Comparison of ENCODE assay signal across 2 cellular contexts in the genomic region with DNA sequence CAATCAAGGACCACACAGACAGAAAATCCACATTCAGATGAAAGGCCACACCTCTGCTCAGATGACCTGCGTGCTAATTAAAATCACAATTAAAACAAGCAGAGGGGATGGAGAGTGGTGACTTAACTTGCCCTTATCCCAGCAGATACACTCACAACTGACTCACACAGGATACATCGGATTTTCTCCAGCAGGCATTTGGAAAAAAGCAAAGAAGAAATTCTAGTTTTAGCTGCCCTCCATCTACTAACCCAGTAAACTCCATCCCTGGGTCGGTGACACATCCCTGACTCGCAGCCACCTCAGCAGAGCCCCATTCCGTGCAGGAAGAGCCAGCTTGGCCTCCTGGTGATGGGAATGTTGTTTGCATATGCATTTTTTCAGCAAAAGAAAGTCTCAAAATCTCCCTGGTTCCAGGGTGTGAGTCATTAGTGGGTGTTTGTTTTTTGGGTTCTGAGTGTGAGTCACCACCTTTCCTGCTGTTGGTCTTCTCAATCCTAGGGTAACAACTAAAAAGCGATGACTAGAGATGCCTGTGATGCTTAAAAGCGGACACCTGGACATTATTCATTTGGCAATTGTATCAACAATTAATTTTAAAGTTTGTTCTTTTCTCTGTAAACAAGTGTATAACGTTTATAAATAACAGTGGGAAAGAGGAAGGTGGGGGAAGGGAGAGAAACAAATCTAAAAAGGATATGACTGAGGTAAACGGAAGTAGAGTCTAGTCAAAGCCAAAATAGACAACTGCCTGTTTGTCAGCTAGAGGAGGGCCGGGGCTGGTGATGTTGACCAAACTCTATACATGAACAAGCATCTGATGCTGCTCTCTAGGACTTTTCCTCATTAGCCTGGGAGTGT.
TF ChIP-seq lines count a peak whose summit lies in the region.

No MANE protein-coding gene starts in this region.

TF ChIP-seq in WTC11, 78 proteins besides CTCF, POLR2A, EP300 and RAD21:
- no peak for TF ChIP-seq HMGA2 (CRISPR knock-in tag; IDR thresholded peaks at IDR 0.05)
- peak; percentile 90; the same call in 1 of the 2 replicates for TF ChIP-seq TEAD1 (CRISPR knock-in tag; IDR thresholded peaks at IDR 0.05)
- TF ChIP-seq ZNF423 (CRISPR knock-in tag; IDR thresholded peaks at IDR 0.05): peak; percentile 67; the same call in 1 of the 2 replicates
- TF ChIP-seq ZNF138 (CRISPR knock-in tag; conservative IDR thresholded peaks at IDR 0.05): no peak
- TF ChIP-seq SP1 (CRISPR knock-in tag; conservative IDR thresholded peaks at IDR 0.05): peak; percentile 54
- peak; percentile 32; the same call in 1 of the 2 replicates for TF ChIP-seq GABPB1 (CRISPR knock-in tag; IDR thresholded peaks at IDR 0.05)
- TF ChIP-seq, protein P1, sequence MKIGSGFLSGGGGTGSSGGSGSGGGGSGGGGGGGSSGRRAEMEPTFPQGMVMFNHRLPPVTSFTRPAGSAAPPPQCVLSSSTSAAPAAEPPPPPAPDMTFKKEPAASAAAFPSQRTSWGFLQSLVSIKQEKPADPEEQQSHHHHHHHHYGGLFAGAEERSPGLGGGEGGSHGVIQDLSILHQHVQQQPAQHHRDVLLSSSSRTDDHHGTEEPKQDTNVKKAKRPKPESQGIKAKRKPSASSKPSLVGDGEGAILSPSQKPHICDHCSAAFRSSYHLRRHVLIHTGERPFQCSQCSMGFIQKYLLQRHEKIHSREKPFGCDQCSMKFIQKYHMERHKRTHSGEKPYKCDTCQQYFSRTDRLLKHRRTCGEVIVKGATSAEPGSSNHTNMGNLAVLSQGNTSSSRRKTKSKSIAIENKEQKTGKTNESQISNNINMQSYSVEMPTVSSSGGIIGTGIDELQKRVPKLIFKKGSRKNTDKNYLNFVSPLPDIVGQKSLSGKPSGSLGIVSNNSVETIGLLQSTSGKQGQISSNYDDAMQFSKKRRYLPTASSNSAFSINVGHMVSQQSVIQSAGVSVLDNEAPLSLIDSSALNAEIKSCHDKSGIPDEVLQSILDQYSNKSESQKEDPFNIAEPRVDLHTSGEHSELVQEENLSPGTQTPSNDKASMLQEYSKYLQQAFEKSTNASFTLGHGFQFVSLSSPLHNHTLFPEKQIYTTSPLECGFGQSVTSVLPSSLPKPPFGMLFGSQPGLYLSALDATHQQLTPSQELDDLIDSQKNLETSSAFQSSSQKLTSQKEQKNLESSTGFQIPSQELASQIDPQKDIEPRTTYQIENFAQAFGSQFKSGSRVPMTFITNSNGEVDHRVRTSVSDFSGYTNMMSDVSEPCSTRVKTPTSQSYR (CRISPR knock-in tag; IDR thresholded peaks at IDR 0.05): 0 out of 2 replicates have a peak, but pooled peaks have one; percentile 22

TF ChIP-seq in H1, 55 proteins besides CTCF, POLR2A, EP300 and RAD21 (continues in another document):
- TF ChIP-seq TAF1 (IDR thresholded peaks at IDR 0.05; ENCODE audit: low read depth, low read length) (0 out of 2 replicates have a peak, but pooled peaks have one; percentile 34), SIX5 (IDR thresholded peaks at IDR 0.05; ENCODE audit: low read depth, low read length) (no peak), GTF2F1 (IDR thresholded peaks at IDR 0.05; ENCODE audit: borderline replicate concordance, low read depth, low read length) (no peak), TEAD4 (IDR thresholded peaks at IDR 0.05; ENCODE audit: low read depth, low read length) (peak; percentile 94), POLR2AphosphoS5 (IDR thresholded peaks at IDR 0.05; ENCODE audit: low read depth, low read length) (0 out of 2 replicates have a peak, but pooled peaks have one; percentile 17), RNF2 (IDR thresholded peaks at IDR 0.05; ENCODE audit: borderline replicate concordance, low read depth, low read length, missing control alignments, poor library complexity, severe bottlenecking) (no peak), GABPA (IDR thresholded peaks at IDR 0.05; ENCODE audit: borderline replicate concordance, insufficient read depth, low read length) (no peak), HDAC2 (IDR thresholded peaks at IDR 0.05; ENCODE audit: borderline replicate concordance in 1 of 2, low read depth in 2 of 2, low read length in 2 of 2) (peak in 1 of 2 experiments; percentile 28; a peak in 1 of 4 replicates), CHD7 (IDR thresholded peaks at IDR 0.05; ENCODE audit: insufficient replicate concordance, low read length) (peak; percentile 19), SIN3A (conservative IDR thresholded peaks at IDR 0.05 in 1 of 2, IDR thresholded peaks at IDR 0.05 in 1 of 2; ENCODE audit: low read depth in 1 of 2, low read length in 2 of 2) (no peak), HDAC6 (IDR thresholded peaks at IDR 0.05; ENCODE audit: low read depth, low read length) (no peak), JUN (IDR thresholded peaks at IDR 0.05; ENCODE audit: low read depth, low read length) (peak; percentile 93), SP4 (IDR thresholded peaks at IDR 0.05; ENCODE audit: low read length) (no peak), EGR1 (IDR thresholded peaks at IDR 0.05; ENCODE audit: borderline replicate concordance, low read depth, low read length) (no peak), JUND (IDR thresholded peaks at IDR 0.05; ENCODE audit: low read length) (peak; percentile 98), CBX5 (IDR thresholded peaks at IDR 0.05; ENCODE audit: low read depth, low read length) (no peak), RFX5 (IDR thresholded peaks at IDR 0.05; ENCODE audit: borderline replicate concordance, low read depth, low read length) (no peak), TAF7 (optimal IDR thresholded peaks at IDR 0.05; ENCODE audit: borderline replicate concordance, low read depth, low read length) (peak; percentile 39), KDM4A (IDR thresholded peaks at IDR 0.05; ENCODE audit: low read depth, low read length, severe bottlenecking) (no peak), CHD2 (IDR thresholded peaks at IDR 0.05; ENCODE audit: low read length) (no peak), BACH1 (IDR thresholded peaks at IDR 0.05; ENCODE audit: low read length) (0 out of 2 replicates have a peak, but pooled peaks have one; percentile 3), MAX (IDR thresholded peaks at IDR 0.05) (no peak), PHF8 (conservative IDR thresholded peaks at IDR 0.05; ENCODE audit: low read depth, low read length) (no peak), BCL11A (IDR thresholded peaks at IDR 0.05; ENCODE audit: low read depth in 2 of 2, low read length in 2 of 2) (no peak), RXRA (IDR thresholded peaks at IDR 0.05; ENCODE audit: insufficient read depth, low read depth, low read length) (no peak), CHD1 (IDR thresholded peaks at IDR 0.05; ENCODE audit: low read depth, low read length) (no peak), MAFK (IDR thresholded peaks at IDR 0.05; ENCODE audit: low read depth, low read length) (0 out of 2 replicates have a peak, but pooled peaks have one; percentile 18), SIRT6 (IDR thresholded peaks at IDR 0.05; ENCODE audit: low read length) (no peak), SUZ12 (IDR thresholded peaks at IDR 0.05; ENCODE audit: low read length) (no peak), KDM5A (IDR thresholded peaks at IDR 0.05; ENCODE audit: low read length) (no peak), RBBP5 (IDR thresholded peaks at IDR 0.05; ENCODE audit: borderline replicate concordance, low read depth, low read length) (peak; percentile 34; the same call in 1 of the 2 replicates), CBX8 (IDR thresholded peaks at IDR 0.05; ENCODE audit: borderline replicate concordance, low read depth, low read length) (no peak), BRCA1 (IDR thresholded peaks at IDR 0.05; ENCODE audit: low read depth, low read length) (no peak), ASH2L (IDR thresholded peaks at IDR 0.05; ENCODE audit: low read length) (peak; percentile 81), SP2 (IDR thresholded peaks at IDR 0.05; ENCODE audit: low read length) (no peak), EZH2 (IDR thresholded peaks at IDR 0.05; ENCODE audit: low read depth, low read length, severe bottlenecking) (no peak), TBP (IDR thresholded peaks at IDR 0.05; ENCODE audit: low read depth, low read length) (no peak), CEBPB (IDR thresholded peaks at IDR 0.05; ENCODE audit: low read depth, low read length) (no peak), E2F6 (IDR thresholded peaks at IDR 0.05) (no peak)
- TF ChIP-seq, protein P2, sequence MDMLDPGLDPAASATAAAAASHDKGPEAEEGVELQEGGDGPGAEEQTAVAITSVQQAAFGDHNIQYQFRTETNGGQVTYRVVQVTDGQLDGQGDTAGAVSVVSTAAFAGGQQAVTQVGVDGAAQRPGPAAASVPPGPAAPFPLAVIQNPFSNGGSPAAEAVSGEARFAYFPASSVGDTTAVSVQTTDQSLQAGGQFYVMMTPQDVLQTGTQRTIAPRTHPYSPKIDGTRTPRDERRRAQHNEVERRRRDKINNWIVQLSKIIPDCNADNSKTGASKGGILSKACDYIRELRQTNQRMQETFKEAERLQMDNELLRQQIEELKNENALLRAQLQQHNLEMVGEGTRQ (IDR thresholded peaks at IDR 0.05; ENCODE audit: low read length): no peak
- TF ChIP-seq, protein P3, sequence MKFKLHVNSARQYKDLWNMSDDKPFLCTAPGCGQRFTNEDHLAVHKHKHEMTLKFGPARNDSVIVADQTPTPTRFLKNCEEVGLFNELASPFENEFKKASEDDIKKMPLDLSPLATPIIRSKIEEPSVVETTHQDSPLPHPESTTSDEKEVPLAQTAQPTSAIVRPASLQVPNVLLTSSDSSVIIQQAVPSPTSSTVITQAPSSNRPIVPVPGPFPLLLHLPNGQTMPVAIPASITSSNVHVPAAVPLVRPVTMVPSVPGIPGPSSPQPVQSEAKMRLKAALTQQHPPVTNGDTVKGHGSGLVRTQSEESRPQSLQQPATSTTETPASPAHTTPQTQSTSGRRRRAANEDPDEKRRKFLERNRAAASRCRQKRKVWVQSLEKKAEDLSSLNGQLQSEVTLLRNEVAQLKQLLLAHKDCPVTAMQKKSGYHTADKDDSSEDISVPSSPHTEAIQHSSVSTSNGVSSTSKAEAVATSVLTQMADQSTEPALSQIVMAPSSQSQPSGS (IDR thresholded peaks at IDR 0.05; ENCODE audit: low read length): peak; percentile 77
